ENCODE assay signal across 1 cellular context in genomic region chr5:140157032-140157781, GRCh38.
TF ChIP-seq lines count a peak whose summit lies in the region.

No MANE protein-coding gene starts in this region.

TF ChIP-seq in K562, 482 proteins besides CTCF, POLR2A, EP300 and RAD21 (continued from another document and continues in another):
- TF ChIP-seq, protein P1, sequence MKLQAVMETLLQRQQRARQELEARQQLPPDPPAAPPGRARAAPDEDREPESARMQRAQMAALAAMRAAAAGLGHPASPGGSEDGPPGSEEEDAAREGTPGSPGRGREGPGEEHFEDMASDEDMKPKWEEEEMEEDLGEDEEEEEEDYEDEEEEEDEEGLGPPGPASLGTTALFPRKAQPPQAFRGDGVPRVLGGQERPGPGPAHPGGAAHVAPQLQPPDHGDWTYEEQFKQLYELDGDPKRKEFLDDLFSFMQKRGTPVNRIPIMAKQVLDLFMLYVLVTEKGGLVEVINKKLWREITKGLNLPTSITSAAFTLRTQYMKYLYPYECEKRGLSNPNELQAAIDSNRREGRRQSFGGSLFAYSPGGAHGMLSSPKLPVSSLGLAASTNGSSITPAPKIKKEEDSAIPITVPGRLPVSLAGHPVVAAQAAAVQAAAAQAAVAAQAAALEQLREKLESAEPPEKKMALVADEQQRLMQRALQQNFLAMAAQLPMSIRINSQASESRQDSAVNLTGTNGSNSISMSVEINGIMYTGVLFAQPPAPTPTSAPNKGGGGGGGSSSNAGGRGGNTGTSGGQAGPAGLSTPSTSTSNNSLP (IDR thresholded peaks at IDR 0.05; ENCODE audit: borderline replicate concordance, low read depth, low read length): 0 out of 2 replicates have a peak, but pooled peaks have one; percentile 36
- 0 out of 2 replicates have a peak, but pooled peaks have one; percentile 20 for TF ChIP-seq JUND (IDR thresholded peaks at IDR 0.05; ENCODE audit: borderline replicate concordance, low read depth, low read length)
- TF ChIP-seq JUND (tag; IDR thresholded peaks at IDR 0.05; ENCODE audit: borderline replicate concordance, low read depth, low read length): 0 out of 3 replicates have a peak, but pooled peaks have one; percentile 8
- TF ChIP-seq RERE (CRISPR knock-in tag; IDR thresholded peaks at IDR 0.05; ENCODE audit: borderline replicate concordance): no peak
- peak; percentile 80; the same call in 1 of the 2 replicates for TF ChIP-seq STAG1 (CRISPR knock-in tag; IDR thresholded peaks at IDR 0.05; ENCODE audit: borderline replicate concordance)
- no peak for TF ChIP-seq LARP7 (IDR thresholded peaks at IDR 0.05)
- TF ChIP-seq, protein P2, sequence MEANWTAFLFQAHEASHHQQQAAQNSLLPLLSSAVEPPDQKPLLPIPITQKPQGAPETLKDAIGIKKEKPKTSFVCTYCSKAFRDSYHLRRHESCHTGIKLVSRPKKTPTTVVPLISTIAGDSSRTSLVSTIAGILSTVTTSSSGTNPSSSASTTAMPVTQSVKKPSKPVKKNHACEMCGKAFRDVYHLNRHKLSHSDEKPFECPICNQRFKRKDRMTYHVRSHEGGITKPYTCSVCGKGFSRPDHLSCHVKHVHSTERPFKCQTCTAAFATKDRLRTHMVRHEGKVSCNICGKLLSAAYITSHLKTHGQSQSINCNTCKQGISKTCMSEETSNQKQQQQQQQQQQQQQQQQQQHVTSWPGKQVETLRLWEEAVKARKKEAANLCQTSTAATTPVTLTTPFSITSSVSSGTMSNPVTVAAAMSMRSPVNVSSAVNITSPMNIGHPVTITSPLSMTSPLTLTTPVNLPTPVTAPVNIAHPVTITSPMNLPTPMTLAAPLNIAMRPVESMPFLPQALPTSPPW (CRISPR knock-in tag; IDR thresholded peaks at IDR 0.05): peak; percentile 75
- peak in 1 of 2 experiments; percentile 73; a peak in 2 of 4 replicates for TF ChIP-seq RCOR1 (IDR thresholded peaks at IDR 0.05; ENCODE audit: borderline replicate concordance in 1 of 2, low read depth in 2 of 2, low read length in 2 of 2)
- TF ChIP-seq SMARCA4 (IDR thresholded peaks at IDR 0.05): 0 out of 2 replicates have a peak, but pooled peaks have one; percentile 26
- no peak for TF ChIP-seq SMARCC2 (IDR thresholded peaks at IDR 0.05; ENCODE audit: low read depth)
- TF ChIP-seq MYC (IDR thresholded peaks at IDR 0.05; ENCODE audit: low read depth, low read length): no peak
- no peak for TF ChIP-seq MYC (CRISPR knock-in tag; IDR thresholded peaks at IDR 0.05; ENCODE audit: borderline replicate concordance, low read depth)
- peak; percentile 59; the same call in 1 of the 2 replicates for TF ChIP-seq ARID2 (IDR thresholded peaks at IDR 0.05)
- peak; percentile 42; the same call in 1 of the 2 replicates for TF ChIP-seq ZNF740 (CRISPR knock-in tag; IDR thresholded peaks at IDR 0.05)
- TF ChIP-seq ZNF740 (tag; IDR thresholded peaks at IDR 0.05): no peak
- peak; percentile 65; the same call in 1 of the 2 replicates for TF ChIP-seq RB1 (IDR thresholded peaks at IDR 0.05; ENCODE audit: low read depth)
- TF ChIP-seq NEUROD1 (IDR thresholded peaks at IDR 0.05; ENCODE audit: borderline replicate concordance, low read depth, low read length, partially characterized antibody): peak; percentile 32
- 0 out of 2 replicates have a peak, but pooled peaks have one; percentile 43 for TF ChIP-seq ZNF263 (CRISPR knock-in tag; IDR thresholded peaks at IDR 0.05; ENCODE audit: borderline replicate concordance)
- no peak for TF ChIP-seq HMBOX1 (IDR thresholded peaks at IDR 0.05)
- peak in 2 of 3 experiments; percentile 24 to 53 for TF ChIP-seq YY1 (IDR thresholded peaks at IDR 0.05; ENCODE audit: borderline replicate concordance in 1 of 3, control insufficient read depth in 1 of 3, extremely low read depth in 1 of 3, insufficient read depth in 3 of 3, insufficient read length in 1 of 3, insufficient replicate concordance in 2 of 3, low read depth in 1 of 3, low read length in 2 of 3)
- TF ChIP-seq CXXC5 (CRISPR knock-in tag; IDR thresholded peaks at IDR 0.05): peak; percentile 39; the same call in 1 of the 2 replicates
- TF ChIP-seq ZKSCAN1 (IDR thresholded peaks at IDR 0.05; ENCODE audit: low read depth, low read length): peak; percentile 71; the same call in 1 of the 2 replicates
- TF ChIP-seq CTBP1 (IDR thresholded peaks at IDR 0.05; ENCODE audit: borderline replicate concordance): peak; percentile 32; the same call in 1 of the 2 replicates
- peak; percentile 36; the same call in 1 of the 2 replicates for TF ChIP-seq ZNF384 (IDR thresholded peaks at IDR 0.05; ENCODE audit: low read depth, low read length)
- peak; percentile 29; the same call in 1 of the 2 replicates for TF ChIP-seq KLF16 (IDR thresholded peaks at IDR 0.05)
- TF ChIP-seq ZBTB33 (CRISPR knock-in tag; IDR thresholded peaks at IDR 0.05): no peak
- TF ChIP-seq SPI1 (IDR thresholded peaks at IDR 0.05; ENCODE audit: borderline replicate concordance, low read depth, low read length): peak; percentile 75; the same call in 1 of the 2 replicates
- peak; percentile 56; the same call in 1 of the 2 replicates for TF ChIP-seq MYNN (IDR thresholded peaks at IDR 0.05)
- TF ChIP-seq MYNN (CRISPR knock-in tag; IDR thresholded peaks at IDR 0.05): no peak
- no peak for TF ChIP-seq NFE2L1 (tag; IDR thresholded peaks at IDR 0.05; ENCODE audit: borderline replicate concordance, low read depth)
- TF ChIP-seq ZBTB49 (CRISPR knock-in tag; IDR thresholded peaks at IDR 0.05; ENCODE audit: borderline replicate concordance): no peak
- TF ChIP-seq DEAF1 (CRISPR knock-in tag; IDR thresholded peaks at IDR 0.05): peak; percentile 92
- peak; percentile 21 for TF ChIP-seq ZFP36 (IDR thresholded peaks at IDR 0.05; ENCODE audit: low read depth, low read length, partially characterized antibody)
- TF ChIP-seq MAZ (CRISPR knock-in tag; conservative IDR thresholded peaks at IDR 0.05 in 1 of 2, IDR thresholded peaks at IDR 0.05 in 1 of 2): peak in 1 of 2 experiments; percentile 73; a peak in 2 of 4 replicates
- peak; percentile 59; the same call in 1 of the 2 replicates for TF ChIP-seq CC2D1A (IDR thresholded peaks at IDR 0.05)
- TF ChIP-seq SMC3 (conservative IDR thresholded peaks at IDR 0.05; ENCODE audit: insufficient read depth, low read depth, low read length): peak; percentile 91
- peak; percentile 68 for TF ChIP-seq ETV1 (tag; conservative IDR thresholded peaks at IDR 0.05; ENCODE audit: low read depth)
- TF ChIP-seq BCOR (IDR thresholded peaks at IDR 0.05): no peak
- TF ChIP-seq XRCC3 (IDR thresholded peaks at IDR 0.05): no peak
- no peak for TF ChIP-seq ZHX1 (conservative IDR thresholded peaks at IDR 0.05; ENCODE audit: low read length)
